12 cellular contexts compared by ENCODE assay signal in genomic region chr2:16623046-16623445, GRCh38. TPM values are rescaled to one million over a fixed set of nuclear protein-coding genes. Genes with fewer than 3 reads are reported as not detected.
DNase-seq lines count a peak whose midpoint lies in the region; ATAC-seq, FAIRE-seq and TF ChIP-seq lines count a peak whose summit lies in the region.
"Had no signal": no experiment of that assay in that cellular context is flagged by ENCODE, and none has a peak within 500 bp of the region (broad histone marks: within the 10 kb centered on the region; RNA-seq: fewer than 3 reads in every experiment).

No MANE protein-coding gene starts in this region.

- H3K4me1 ChIP-seq in left ventricle myocardium inferior, result peaks cover 52% of the 10 kb centered on the region
- peaks cover 34% of the 10 kb centered on the region for H3K4me1 ChIP-seq in astrocyte (ENCODE audit: insufficient read depth, low read length)
- H3K4me1 ChIP-seq in upper lobe of right lung, result peaks cover 67% of the 10 kb centered on the region
- H3K4me1 ChIP-seq in Peyer's patch, result peaks cover 0 to 28% (median 13%) of the 10 kb centered on the region in 4 donors

- H3K27me3 Mint-ChIP-seq in astrocyte (ENCODE audit: low read depth, unreplicated experiment), result peaks cover 3% of the 10 kb centered on the region

- H3K4me3 ChIP-seq in left ventricle myocardium inferior (no peak overlapping the region), astrocyte (ENCODE audit: insufficient read depth, low read depth, low read length) (no peak overlapping the region), upper lobe of right lung (no peak overlapping the region), Peyer's patch (no peak overlapping the region)
- H3K4me3 ChIP-seq: lung had no signal

- no peak overlapping the region for H3K4me3 Mint-ChIP-seq in astrocyte (ENCODE audit: unreplicated experiment)

- no peaks in the 10 kb centered on the region for H3K27me3 ChIP-seq in left ventricle myocardium inferior (ENCODE audit: low read depth)
- H3K27me3 ChIP-seq in astrocyte (ENCODE audit: insufficient read depth, low read length), result no peaks in the 10 kb centered on the region
- no peaks in the 10 kb centered on the region for H3K27me3 ChIP-seq in upper lobe of right lung
- H3K27me3 ChIP-seq in Peyer's patch, result no peaks in the 10 kb centered on the region

- FAIRE-seq in astrocyte (lab: Jason Lieb, UNC), result no peak

- peak overlapping the region; percentile 82 for H3K27ac ChIP-seq in left ventricle myocardium inferior (replicated peaks)
- peak overlapping the region; percentile 56 for H3K27ac ChIP-seq in astrocyte (ENCODE audit: low read depth, low read length)
- peak overlapping the region; percentile 58 for H3K27ac ChIP-seq in upper lobe of right lung
- peak overlapping the region in 2 of 4 donors; percentile 27 to 80 for H3K27ac ChIP-seq in Peyer's patch

- ATAC-seq in Right ventricle myocardium superior (ENCODE audit: poor library complexity), result no peak
- ATAC-seq in upper lobe of right lung, result peak; percentile 22
- no peak for ATAC-seq in HG03520 (IDR thresholded peaks at IDR 0.05; ENCODE audit: unreplicated experiment)
- ATAC-seq: right cardiac atrium had no signal

- peak overlapping the region; percentile 30 for H3K4me2 ChIP-seq in astrocyte (ENCODE audit: low read length)

- H3K27ac Mint-ChIP-seq in astrocyte (ENCODE audit: unreplicated experiment), result peak overlapping the region; percentile 94

- H3K36me3 ChIP-seq in left ventricle myocardium inferior, result peaks cover 26% of the 10 kb centered on the region
- no peaks in the 10 kb centered on the region for H3K36me3 ChIP-seq in astrocyte (ENCODE audit: insufficient read depth, low read length)
- H3K36me3 ChIP-seq in upper lobe of right lung, result peaks cover 9% of the 10 kb centered on the region
- H3K36me3 ChIP-seq in Peyer's patch, result no peaks in the 10 kb centered on the region

- DNase-seq in left ventricle myocardium inferior (no peak), Right ventricle myocardium superior (no peak), astrocyte (ENCODE audit: low read depth) (peak; percentile 97), left kidney (ENCODE audit: low read depth, low spot score) (peak; percentile 53), upper lobe of right lung (no peak), Peyer's patch (no peak), NCI-H774 (lab: John Stamatoyannopoulos, UW) (no peak)
- DNase-seq: Karpas-422, right cardiac atrium, T-helper 9 cell had no signal

- TF ChIP-seq CTCF in left ventricle myocardium inferior (IDR thresholded peaks at IDR 0.05; ENCODE audit: borderline replicate concordance), result no peak
- TF ChIP-seq CTCF in astrocyte (IDR thresholded peaks at IDR 0.05; ENCODE audit: insufficient read depth, low read depth, low read length), result no peak
- TF ChIP-seq CTCF in upper lobe of right lung (IDR thresholded peaks at IDR 0.05), result no peak
- no peak for TF ChIP-seq CTCF in Peyer's patch (IDR thresholded peaks at IDR 0.05)

- intact Hi-C loops in left ventricle myocardium inferior (cut with micrococcal nuclease) (no loop called here), Right ventricle myocardium superior (cut with DNase I) (no loop called here), upper lobe of right lung (cut with DNase I) (no loop called here)

- H3K9me3 Mint-ChIP-seq in astrocyte (ENCODE audit: unreplicated experiment), result no peaks in the 10 kb centered on the region

- TF ChIP-seq POLR2A in Peyer's patch (IDR thresholded peaks at IDR 0.05), result no peak

- H2AFZ ChIP-seq in astrocyte (ENCODE audit: low read depth, low read length), result no peak overlapping the region

- peaks cover 3% of the 10 kb centered on the region for H3K36me3 Mint-ChIP-seq in astrocyte (ENCODE audit: low read depth, unreplicated experiment)

- H4K20me1 ChIP-seq in astrocyte (ENCODE audit: insufficient read depth, low read length), result no peaks in the 10 kb centered on the region

- no peaks in the 10 kb centered on the region for H3K79me2 ChIP-seq in astrocyte (ENCODE audit: insufficient read depth, low read length)

- no peak overlapping the region for H3K9ac ChIP-seq in astrocyte (ENCODE audit: low read length)

- H3K4me1 Mint-ChIP-seq in astrocyte (ENCODE audit: low read depth, unreplicated experiment), result peaks cover 61% of the 10 kb centered on the region

- H3K9me3 ChIP-seq in left ventricle myocardium inferior (replicated peaks) (no peaks in the 10 kb centered on the region), astrocyte (ENCODE audit: insufficient read depth, low read depth, low read length) (no peaks in the 10 kb centered on the region), upper lobe of right lung (no peaks in the 10 kb centered on the region), Peyer's patch (no peaks in the 10 kb centered on the region)

RNA-seq across cellular contexts. Expression of gene CYRIA, which starts 42.6 kb away (rescaled TPM):
- total RNA-seq in left ventricle myocardium inferior, result 4.1 TPM
- total RNA-seq in Right ventricle myocardium superior, result 3.9 TPM
- 4.9 and 6.0 TPM in 2 replicates for total RNA-seq in astrocyte
- total RNA-seq in upper lobe of right lung, result 24.2 TPM
- total RNA-seq in Peyer's patch, result 10 to 100 TPM in 1 of 4 donors, 1 to 10 TPM in 2, under 1 TPM in 1; 0.53 to 11.6 (median 4.6) TPM

Comparison
In these comparisons a context has a peak if more than half of its experiments do, and no peak if none do; other contexts are left out.
1. DNase-seq: peak in astrocyte (single experiment) and left kidney (single experiment); none in left ventricle myocardium inferior (single experiment), Right ventricle myocardium superior (single experiment), upper lobe of right lung (single experiment), Peyer's patch (0 of 3) and NCI-H774 (single experiment).